Comparison of ENCODE assay signal across 29 cellular contexts in genomic region chr22:30073743-30074142, GRCh38. TPM values are rescaled to one million over a fixed set of nuclear protein-coding genes. Genes with fewer than 3 reads are reported as not detected.
DNase-seq lines count a peak whose midpoint lies in the region; ATAC-seq, FAIRE-seq and TF ChIP-seq lines count a peak whose summit lies in the region.
"Had no signal": no experiment of that assay in that cellular context is flagged by ENCODE, and none has a peak within 500 bp of the region (broad histone marks: within the 10 kb centered on the region; RNA-seq: fewer than 3 reads in every experiment).

No MANE protein-coding gene starts in this region.

- BruUV-seq in K562 (replicated peaks; lab: Mats Ljungman, UMichigan) (no TSS peak), OCI-LY7 (replicated peaks; lab: Mats Ljungman, UMichigan) (no TSS peak)

- no peak for TF ChIP-seq CTCF in K562 (IDR thresholded peaks at IDR 0.05 in 2 of 3, conservative IDR thresholded peaks at IDR 0.05 in 1 of 3; ENCODE audit: insufficient read depth in 2 of 3, low read depth in 1 of 3, low read length in 3 of 3)
- no peak for TF ChIP-seq CTCF in epithelial cell of esophagus (IDR thresholded peaks at IDR 0.05; ENCODE audit: insufficient read depth, low read depth, low read length, missing control alignments)
- no peak for TF ChIP-seq CTCF in CD8-positive, alpha-beta T cell (IDR thresholded peaks at IDR 0.05)
- no peak for TF ChIP-seq CTCF in OCI-LY7 (conservative IDR thresholded peaks at IDR 0.05; ENCODE audit: low read length)

- H3K27me3 ChIP-seq in GM23248 (replicated peaks; ENCODE audit: insufficient read depth) (peaks cover 40% of the 10 kb centered on the region), K562 (ENCODE audit: control insufficient read depth in 2 of 2, insufficient read depth in 2 of 2, low read length in 2 of 2) (peaks cover 8 to 9% of the 10 kb centered on the region in 2 experiments; a peak in 4 of 5 replicates)
- no peaks in the 10 kb centered on the region for H3K27me3 ChIP-seq in CD8-positive, alpha-beta T cell (ENCODE audit: insufficient read depth, low read length)
- H3K27me3 ChIP-seq: BLaER1 had no signal

- H3K9me1 ChIP-seq in K562 (ENCODE audit: control insufficient read depth, insufficient read depth, low read length), result no peaks in the 10 kb centered on the region

- H3K9me3 Mint-ChIP-seq in CD8-positive, alpha-beta T cell, result no peaks in the 10 kb centered on the region
- H3K9me3 Mint-ChIP-seq: CD4-positive, alpha-beta memory T cell had no signal

- DNase-seq in GM23248 (peak; percentile 22), HCEC 1CT (peak; percentile 60), K562 (ENCODE audit: extremely low read depth in 1 of 4, low spot score in 3 of 4) (no peak), epithelial cell of esophagus (ENCODE audit: low read depth) (peak; percentile 16), OCI-LY7 (ENCODE audit: low spot score) (no peak)
- DNase-seq in CD8-positive, alpha-beta T cell, result no peak
- no peak for DNase-seq in activated naive CD4-positive, alpha-beta T cell treated with anti-CD3 and anti-CD28 coated beads, Interleukin-2, amount 50 U/mL, for 16 hours
- DNase-seq: 8988T; ACHN; BE2C; C1 segment of cervical spinal cord; Caco-2; Calu3; CD4-positive, alpha-beta memory T cell; CD4-positive, CD25-positive, alpha-beta regulatory T cell; DND-41; EL; GDM1 had no signal

- H3K36me3 ChIP-seq in GM23248 (ENCODE audit: low read depth) (no peaks in the 10 kb centered on the region), K562 (ENCODE audit: control insufficient read depth, insufficient read depth, low read length) (no peaks in the 10 kb centered on the region), OCI-LY7 (ENCODE audit: insufficient read depth, low read length) (no peaks in the 10 kb centered on the region)
- H3K36me3 ChIP-seq in CD8-positive, alpha-beta T cell (ENCODE audit: insufficient read depth, low read length), result no peaks in the 10 kb centered on the region
- H3K36me3 ChIP-seq: BE2C had no signal

- no peak overlapping the region for H3K9ac ChIP-seq in GM23248
- H3K9ac ChIP-seq in K562 (ENCODE audit: insufficient read depth in 1 of 2, low read depth in 2 of 2, low read length in 2 of 2), result no peak overlapping the region
- H3K9ac ChIP-seq: BLaER1 had no signal

- H3K27ac ChIP-seq in GM23248 (no peak overlapping the region), K562 (ENCODE audit: extremely low read depth, low read depth, low read length) (no peak overlapping the region), OCI-LY7 (ENCODE audit: low read depth, low read length, poor library complexity, severe bottlenecking) (no peak overlapping the region)
- H3K27ac ChIP-seq in CD8-positive, alpha-beta T cell (ENCODE audit: low read depth, low read length), result no peak overlapping the region
- H3K27ac ChIP-seq: BLaER1 had no signal

- peaks cover 3% of the 10 kb centered on the region for H3K4me1 Mint-ChIP-seq in CD8-positive, alpha-beta T cell (ENCODE audit: low read depth)
- H3K4me1 Mint-ChIP-seq: CD14-positive monocyte had no signal

- TF ChIP-seq RAD21 in K562 (CRISPR knock-in tag; conservative IDR thresholded peaks at IDR 0.05 in 1 of 2, IDR thresholded peaks at IDR 0.05 in 1 of 2), result no peak

- 63 to 68% methylated on average over 2 of the region's 2 CpGs for WGBS in GM23248 (ENCODE audit: low coverage in 1 of 2, low lambda C conversion rate in 2 of 2, missing lambda C conversion rate in 2 of 2), 2 experiments
- whole genome bisulfite sequencing in K562 (ENCODE audit: insufficient coverage, low coverage, missing lambda C conversion rate), result 0% methylated on average over 2 of the region's 2 CpGs

- no peak for TF ChIP-seq POLR2A in K562 (conservative IDR thresholded peaks at IDR 0.05)

- H2AFZ ChIP-seq in GM23248, result no peak overlapping the region
- no peak overlapping the region for H2AFZ ChIP-seq in K562 (ENCODE audit: low read depth, low read length)
- no peak overlapping the region for H2AFZ ChIP-seq in OCI-LY7 (ENCODE audit: low read length)

- no peaks in the 10 kb centered on the region for H3K9me2 ChIP-seq in GM23248 (ENCODE audit: insufficient read depth)
- H3K9me2 ChIP-seq in OCI-LY7 (ENCODE audit: insufficient read depth, low read length), result no peaks in the 10 kb centered on the region

- no peak overlapping the region for H3K4me3 Mint-ChIP-seq in CD8-positive, alpha-beta T cell
- H3K4me3 Mint-ChIP-seq: CD14-positive monocyte; CD4-positive, CD25-positive, alpha-beta regulatory T cell had no signal

- H3K27ac Mint-ChIP-seq in CD8-positive, alpha-beta T cell, result no peak overlapping the region
- H3K27ac Mint-ChIP-seq: CD14-positive monocyte; CD4-positive, alpha-beta memory T cell; CD4-positive, CD25-positive, alpha-beta regulatory T cell had no signal

- H3K27me3 Mint-ChIP-seq in CD8-positive, alpha-beta T cell (ENCODE audit: low read depth), result peaks cover 8% of the 10 kb centered on the region
- H3K27me3 Mint-ChIP-seq: CD4-positive, alpha-beta memory T cell had no signal

- H3K4me1 ChIP-seq in GM23248 (ENCODE audit: insufficient read depth) (no peaks in the 10 kb centered on the region), K562 (replicated peaks in 1 of 2; ENCODE audit: control insufficient read depth in 2 of 2, insufficient read depth in 2 of 2, low read length in 2 of 2) (no peaks in the 10 kb centered on the region), OCI-LY7 (ENCODE audit: insufficient read depth, low read length, poor library complexity, severe bottlenecking) (no peaks in the 10 kb centered on the region)
- H3K4me1 ChIP-seq in CD8-positive, alpha-beta T cell (ENCODE audit: insufficient read depth, low read length), result no peaks in the 10 kb centered on the region
- H3K4me1 ChIP-seq: BE2C had no signal

- no peak for TF ChIP-seq EP300 in K562 (IDR thresholded peaks at IDR 0.05; ENCODE audit: low read length)

- in situ Hi-C loops in GM23248 (cut with MboI), result no loop called here
- in situ Hi-C loops in K562 (cut with MboI), result no loop called here

- no peaks in the 10 kb centered on the region for H3K36me3 Mint-ChIP-seq in CD8-positive, alpha-beta T cell
- H3K36me3 Mint-ChIP-seq: CD14-positive monocyte; CD4-positive, alpha-beta memory T cell; CD4-positive, CD25-positive, alpha-beta regulatory T cell had no signal

- H4K20me1 ChIP-seq in GM23248 (ENCODE audit: insufficient read depth) (no peaks in the 10 kb centered on the region), K562 (replicated peaks; ENCODE audit: control insufficient read depth, insufficient read depth, low read length) (no peaks in the 10 kb centered on the region), OCI-LY7 (ENCODE audit: insufficient read depth, low read length) (no peaks in the 10 kb centered on the region)

- H3K4me3 ChIP-seq in GM23248, result no peak overlapping the region
- H3K4me3 ChIP-seq in K562, result no peak overlapping the region
- no peak overlapping the region for H3K4me3 ChIP-seq in epithelial cell of esophagus (ENCODE audit: low read length)
- no peak overlapping the region for H3K4me3 ChIP-seq in CD8-positive, alpha-beta T cell (ENCODE audit: low read depth, low read length)
- no peak overlapping the region for H3K4me3 ChIP-seq in OCI-LY7 (ENCODE audit: low read depth, low read length, poor library complexity, severe bottlenecking)
- H3K4me3 ChIP-seq: BLaER1, GM12878 had no signal

- H3K4me2 ChIP-seq in GM23248 (ENCODE audit: unreplicated experiment) (no peak overlapping the region), K562 (ENCODE audit: insufficient read depth, low read length) (no peak overlapping the region), OCI-LY7 (ENCODE audit: low read length) (no peak overlapping the region)

- no peaks in the 10 kb centered on the region for H3F3A ChIP-seq in GM23248 (ENCODE audit: insufficient read depth)

- H3K79me2 ChIP-seq in GM23248 (ENCODE audit: insufficient read depth) (no peaks in the 10 kb centered on the region), K562 (ENCODE audit: control insufficient read depth, insufficient read depth, low read length) (no peaks in the 10 kb centered on the region), OCI-LY7 (ENCODE audit: insufficient read depth, low read depth, low read length) (no peaks in the 10 kb centered on the region)

- CTCF ChIA-PET in K562 (lab: Yijun Ruan, JAX; ENCODE audit: low intra/inter-chr PET ratio), result interaction anchor here (0.6 kb wide), 1 partner anchor 8 kb away, joined by 5 read pairs; no protein-coding TSS in a partner anchor
- CTCF ChIA-PET in CD8-positive, alpha-beta T cell (lab: Charles Lee), result no interaction called here
- CTCF ChIA-PET in OCI-LY7 (lab: Charles Lee; ENCODE audit: unreplicated experiment), result no interaction called here

- ATAC-seq in K562, result no peak
- ATAC-seq in CD8-positive, alpha-beta T cell, result no peak
- ATAC-seq: GM12878 had no signal

- FAIRE-seq in K562 (lab: Jason Lieb, UNC), result no peak
- FAIRE-seq: A204.1, D721Med, GM12878, GM12892, GM18507 had no signal

- intact Hi-C loops in K562 (cut with micrococcal nuclease) (no loop called here), OCI-LY7 (cut with micrococcal nuclease; ENCODE audit: unreplicated experiment) (no loop called here)
- intact Hi-C loops in CD8-positive, alpha-beta T cell (cut with DNase I, micrococcal nuclease), result no loop called here

- POLR2A ChIA-PET in K562 (lab: Yijun Ruan, JAX), result no interaction called here
- POLR2A ChIA-PET in CD8-positive, alpha-beta T cell (lab: Charles Lee), result no interaction called here
- POLR2A ChIA-PET in OCI-LY7 (lab: Charles Lee), result no interaction called here

- no peaks in the 10 kb centered on the region for H3K9me3 ChIP-seq in GM23248 (ENCODE audit: low read depth)
- H3K9me3 ChIP-seq in K562 (replicated peaks; ENCODE audit: control insufficient read depth, insufficient read depth, low read depth, low read length), result no peaks in the 10 kb centered on the region
- H3K9me3 ChIP-seq in CD8-positive, alpha-beta T cell (ENCODE audit: low read length), result no peaks in the 10 kb centered on the region
- no peaks in the 10 kb centered on the region for H3K9me3 ChIP-seq in OCI-LY7 (ENCODE audit: low read length)
- H3K9me3 ChIP-seq: BE2C, Caco-2 had no signal

RNA-seq across cellular contexts. Expression of gene HORMAD2, which starts 6.5 kb away (rescaled TPM):
- total RNA-seq in GM23248 (2014; rRNA removed; shearing (Covaris generic)), result not detected in 2 replicates
- polyA plus RNA-seq in GM23248 (2016; fragmentation: Nextera tagmentation; extraction: Ambion mirVana) (not detected in 2 replicates), K562 (2011; rRNA removed) (not detected in 2 replicates), K562 (2014; fragmentation: Illumina TruSeq; extraction: Trizol) (not detected in 2 replicates), K562 (2014; fragmentation: Nextera tagmentation; extraction: Ambion mirVana) (not detected), K562 (2014; rRNA removed) (not detected in 2 replicates)
- not detected in 2 replicates for total RNA-seq in K562 (2011; cell fraction: chromatin; rRNA removed; ENCODE audit: low replicate concordance)
- total RNA-seq in K562 (2011; cell fraction: nucleolus; rRNA removed), result not detected in 2 replicates
- total RNA-seq in K562 (2011; cell fraction: nucleoplasm; rRNA removed), result not detected in 2 replicates
- total RNA-seq in K562 (2014; rRNA removed) (not detected in 2 replicates), K562 (2014; rRNA removed; fragmentation: Illumina TruSeq; extraction: Trizol) (not detected in 2 replicates), K562 (2015; rRNA removed; fragmentation: Illumina TruSeq; extraction: Trizol) (not detected in 2 replicates), K562 (2021) (not detected in 2 replicates), OCI-LY7 (2022) (not detected in 2 replicates)
- polyA plus RNA-seq in K562 (2011; cell fraction: cytosol; rRNA removed), result not detected in 2 replicates
- not detected in 2 replicates for polyA plus RNA-seq in K562 (2011; cell fraction: nucleus; rRNA removed)
- not detected in 2 replicates for polyA plus RNA-seq in K562 (2012)
- not detected in 2 replicates for polyA minus RNA-seq in K562 (2011; rRNA and poly(A)+ RNA removed)
- polyA minus RNA-seq in K562 (2011; cell fraction: cytosol; rRNA and poly(A)+ RNA removed), result not detected in 2 replicates
- not detected in 2 replicates for polyA minus RNA-seq in K562 (2011; cell fraction: nucleus; rRNA and poly(A)+ RNA removed)
- not detected for total RNA-seq in CD8-positive, alpha-beta T cell
- 0.39 TPM in 1 of 2 replicates, not detected in the other for total RNA-seq in OCI-LY7 (2014; rRNA removed; shearing (Covaris generic))
- total RNA-seq: A673; Calu3; CD4-positive, alpha-beta memory T cell; CD4-positive, CD25-positive, alpha-beta regulatory T cell; Daoy; G401; GM12878 had no signal
- polyA plus RNA-seq: AG04450; CD14-positive monocyte; CD4-positive, alpha-beta memory T cell; CD4-positive, CD25-positive, alpha-beta regulatory T cell had no signal

Comparison
In these comparisons a context has a peak if more than half of its experiments do, and no peak if none do; other contexts are left out.
1. DNase-seq: peak in GM23248 (single experiment), HCEC 1CT (single experiment) and epithelial cell of esophagus (single experiment); none in K562 (0 of 4), CD8-positive, alpha-beta T cell (0 of 7), OCI-LY7 (single experiment) and activated naive CD4-positive, alpha-beta T cell treated with anti-CD3 and anti-CD28 coated beads, Interleukin-2, amount 50 U/mL, for 16 hours (single experiment).